In genomic region chr19:55454787-55455243, GRCh38 we compare ENCODE assay signal across 8 cellular contexts. TPM values are rescaled to one million over a fixed set of nuclear protein-coding genes. Genes with fewer than 3 reads are reported as not detected.
DNase-seq lines count a peak whose midpoint lies in the region; ATAC-seq and TF ChIP-seq lines count a peak whose summit lies in the region.

No MANE protein-coding gene starts in this region.

- peaks cover 17% of the 10 kb centered on the region for H3K4me1 ChIP-seq in left ventricle myocardium inferior

- H3K4me3 ChIP-seq in left ventricle myocardium inferior: no peak overlapping the region

- peak; percentile 56 for TF ChIP-seq CTCF in left ventricle myocardium inferior (IDR thresholded peaks at IDR 0.05; ENCODE audit: borderline replicate concordance)

- no peaks in the 10 kb centered on the region for H3K9me3 ChIP-seq in left ventricle myocardium inferior (replicated peaks)

- no peak for ATAC-seq in Right ventricle myocardium inferior

- DNase-seq in left ventricle myocardium inferior: no peak
- no peak for DNase-seq in Right ventricle myocardium inferior (ENCODE audit: missing footprints)
- DNase-seq in NOMO-1 treated with DMSO at 0.1 percent for 48 hours (lab: John Stamatoyannopoulos, UW; ENCODE audit: unreplicated experiment): peak; percentile 14
- DNase-seq in activated effector memory CD4-positive, alpha-beta T cell treated with Interleukin-2 at 50 U/mL for 16 hours: peak; percentile 26
- peak; percentile 52 to 90 (median 76) for DNase-seq in head of caudate nucleus
- DNase-seq in stimulated activated CD4-positive, alpha-beta T cell treated with anti-CD3 and anti-CD28 coated beads, Interleukin-1b, Interleukin-23, amount 100 ng/mL, for 48 hours: peak; percentile 52
- DNase-seq in posterior vena cava (ENCODE audit: low spot score): no peak
- no peak for DNase-seq in iPS-NIHi11 (ENCODE audit: low spot score)

- H3K36me3 ChIP-seq in left ventricle myocardium inferior: no peaks in the 10 kb centered on the region

- no peak overlapping the region for H3K27ac ChIP-seq in left ventricle myocardium inferior (replicated peaks)

- peaks cover 28% of the 10 kb centered on the region for H3K27me3 ChIP-seq in left ventricle myocardium inferior (ENCODE audit: low read depth)

- intact Hi-C loops in left ventricle myocardium inferior (cut with micrococcal nuclease) (no loop called here), Right ventricle myocardium inferior (cut with DNase I) (no loop called here), head of caudate nucleus (cut with DNase I) (no loop called here), posterior vena cava (cut with DNase I) (no loop called here)

RNA-seq across cellular contexts. Expression of gene ISOC2, which starts 6.6 kb away (rescaled TPM):
- 52.6 TPM for total RNA-seq in left ventricle myocardium inferior
- 55.2 TPM for total RNA-seq in Right ventricle myocardium inferior
- 10 to 100 TPM; 23.1 to 25.1 TPM for total RNA-seq in posterior vena cava

RNA-seq across cellular contexts. Expression of gene C19orf85, which starts 9.7 kb away (rescaled TPM):
- total RNA-seq in left ventricle myocardium inferior (not detected), Right ventricle myocardium inferior (not detected), posterior vena cava (not detected)

RNA-seq across cellular contexts. Expression of gene SHISA7, which starts 11.7 kb away (rescaled TPM):
- total RNA-seq in left ventricle myocardium inferior (not detected), Right ventricle myocardium inferior (not detected), posterior vena cava (not detected)

RNA-seq across cellular contexts. Expression of gene ZNF628, which starts 21.6 kb away (rescaled TPM):
- total RNA-seq in left ventricle myocardium inferior: 5.4 TPM
- 5.7 TPM for total RNA-seq in Right ventricle myocardium inferior
- 1 to 10 TPM; 5.7 to 7.9 TPM for total RNA-seq in posterior vena cava

RNA-seq across cellular contexts. Expression of gene NAT14, which starts 30.2 kb away (rescaled TPM):
- total RNA-seq in left ventricle myocardium inferior (5.2 TPM), Right ventricle myocardium inferior (5.6 TPM), posterior vena cava (10 to 100 TPM; 15.8 to 16.3 TPM)

Comparison
In these comparisons a context has a peak if more than half of its experiments do, and no peak if none do; other contexts are left out.
1. DNase-seq: peak in NOMO-1 treated with DMSO at 0.1 percent for 48 hours (single experiment), activated effector memory CD4-positive, alpha-beta T cell treated with Interleukin-2 at 50 U/mL for 16 hours (single experiment), head of caudate nucleus (42 of 42) and stimulated activated CD4-positive, alpha-beta T cell treated with anti-CD3 and anti-CD28 coated beads, Interleukin-1b, Interleukin-23, amount 100 ng/mL, for 48 hours (single experiment); none in left ventricle myocardium inferior (single experiment), Right ventricle myocardium inferior (single experiment), posterior vena cava (single experiment) and iPS-NIHi11 (single experiment).